Comparison of ENCODE assay signal across 12 cellular contexts in genomic region chr2:96685592-96686459, GRCh38. TPM values are rescaled to one million over a fixed set of nuclear protein-coding genes. Genes with fewer than 3 reads are reported as not detected.
DNase-seq lines count a peak whose midpoint lies in the region; ATAC-seq and TF ChIP-seq lines count a peak whose summit lies in the region.
"Had no signal": no experiment of that assay in that cellular context is flagged by ENCODE, and none has a peak within 500 bp of the region (broad histone marks: within the 10 kb centered on the region; RNA-seq: fewer than 3 reads in every experiment).

No MANE protein-coding gene starts in this region.

- TF ChIP-seq POLR2A in thyroid gland (IDR thresholded peaks at IDR 0.05) = no peak

- no peaks in the 10 kb centered on the region for H3K27me3 Mint-ChIP-seq in T-helper 2 cell treated with Interferon-gamma antibody and Interleukin-4, amounts not matched to agents 5 μg/mL and 100 μg/mL, for 36 hours (ENCODE audit: low read depth)

- H3K9me3 ChIP-seq in SJCRH30 (replicated peaks) (no peaks in the 10 kb centered on the region), thyroid gland (no peaks in the 10 kb centered on the region)
- H3K9me3 ChIP-seq: breast epithelium, uterus had no signal

- H3K27me3 ChIP-seq in SJCRH30 = no peaks in the 10 kb centered on the region
- H3K27me3 ChIP-seq in thyroid gland = no peaks in the 10 kb centered on the region
- H3K27me3 ChIP-seq: breast epithelium, uterus had no signal

- peak; percentile 60 for ATAC-seq in left ventricle myocardium superior
- ATAC-seq: naive thymus-derived CD8-positive, alpha-beta T cell had no signal

- no peaks in the 10 kb centered on the region for H3K9me3 Mint-ChIP-seq in T-helper 2 cell treated with Interferon-gamma antibody and Interleukin-4, amounts not matched to agents 5 μg/mL and 100 μg/mL, for 36 hours
- H3K9me3 Mint-ChIP-seq: naive thymus-derived CD8-positive, alpha-beta T cell had no signal

- H3K4me1 Mint-ChIP-seq in T-helper 2 cell treated with Interferon-gamma antibody and Interleukin-4, amounts not matched to agents 5 μg/mL and 100 μg/mL, for 36 hours (ENCODE audit: low read depth) = no peaks in the 10 kb centered on the region

- H3K36me3 ChIP-seq in SJCRH30 (no peaks in the 10 kb centered on the region), thyroid gland (no peaks in the 10 kb centered on the region)
- H3K36me3 ChIP-seq: breast epithelium, uterus had no signal

- no peak overlapping the region for H3K27ac Mint-ChIP-seq in T-helper 2 cell treated with Interferon-gamma antibody and Interleukin-4, amounts not matched to agents 5 μg/mL and 100 μg/mL, for 36 hours

- H3K4me3 ChIP-seq in SJCRH30 (peak overlapping the region; percentile 19), thyroid gland (replicated peaks in 1 of 3) (no peak overlapping the region)
- H3K4me3 ChIP-seq: breast epithelium, uterus had no signal

- no peak overlapping the region for H3K27ac ChIP-seq in SJCRH30
- no peak overlapping the region for H3K27ac ChIP-seq in thyroid gland
- H3K27ac ChIP-seq: breast epithelium, uterus had no signal

- intact Hi-C loops in left ventricle myocardium superior (cut with micrococcal nuclease) = no loop called here
- intact Hi-C loops in thyroid gland (cut with DNase I) = no loop called here

- no peak overlapping the region for H3K4me3 Mint-ChIP-seq in T-helper 2 cell treated with Interferon-gamma antibody and Interleukin-4, amounts not matched to agents 5 μg/mL and 100 μg/mL, for 36 hours
- H3K4me3 Mint-ChIP-seq: naive thymus-derived CD8-positive, alpha-beta T cell had no signal

- peaks cover 11% of the 10 kb centered on the region; the same call in 1 of the 2 replicates for H3K4me1 ChIP-seq in SJCRH30
- peaks cover 0 to 4% of the 10 kb centered on the region in 2 donors for H3K4me1 ChIP-seq in thyroid gland
- H3K4me1 ChIP-seq: breast epithelium, uterus had no signal

- no peak for TF ChIP-seq CTCF in thyroid gland (IDR thresholded peaks at IDR 0.05)

- no peaks in the 10 kb centered on the region for H3K36me3 Mint-ChIP-seq in T-helper 2 cell treated with Interferon-gamma antibody and Interleukin-4, amounts not matched to agents 5 μg/mL and 100 μg/mL, for 36 hours (ENCODE audit: low read depth)
- H3K36me3 Mint-ChIP-seq: naive thymus-derived CD8-positive, alpha-beta T cell had no signal

- DNase-seq in NCI-H2107 (lab: John Stamatoyannopoulos, UW) (peak; percentile 5), NCI-H2107 treated with DMSO at 0.1 percent for 48 hours (lab: John Stamatoyannopoulos, UW; ENCODE audit: unreplicated experiment) (no peak), SJCRH30 (peak; percentile 81 to 86), left ventricle myocardium superior (peak; percentile 58), thyroid gland (peak; percentile 51 to 57), hippocampal formation (lab: John Stamatoyannopoulos, UW) (no peak)
- DNase-seq in activated CD4-positive, alpha-beta T cell treated with anti-CD3 and anti-CD28 coated beads, Interleukin-2, amount 50 U/mL, for 4 hours = no peak
- no peak for DNase-seq in T-helper 2 cell treated with Interferon-gamma antibody and Interleukin-4, amounts not matched to agents 5 μg/mL and 100 μg/mL, for 36 hours (ENCODE audit: low spot score)
- DNase-seq: uterus had no signal

- WGBS in thyroid gland, 2 donors = 33 to 34% methylated on average over 9 to 15 of the region's 18 CpGs

RNA-seq across cellular contexts. Expression of gene FER1L5, which starts 43.3 kb away (rescaled TPM):
- 0.04 TPM in 1 of 2 replicates, not detected in the other for total RNA-seq in SJCRH30 (2014; rRNA removed; shearing (Covaris generic))
- total RNA-seq in left ventricle myocardium superior (not detected), thyroid gland (1 to 10 TPM in 1 of 4 donors, under 1 TPM in 3; 0.11 to 1.5 (median 0.34) TPM)
- total RNA-seq: MCF 10A; naive thymus-derived CD8-positive, alpha-beta T cell had no signal

RNA-seq across cellular contexts. Expression of gene KANSL3, which starts 47.7 kb away (rescaled TPM):
- 46.1 and 50.9 TPM in 2 replicates for total RNA-seq in SJCRH30 (2014; rRNA removed; shearing (Covaris generic))
- total RNA-seq in left ventricle myocardium superior (30.9 TPM), thyroid gland (10 to 100 TPM; 46.2 to 65.5 (median 55.8) TPM)

RNA-seq across cellular contexts. Expression of gene LMAN2L, which starts 54.0 kb away (rescaled TPM):
- total RNA-seq in SJCRH30 (2014; rRNA removed; shearing (Covaris generic)) = 29.5 and 31.9 TPM in 2 replicates
- 25.5 TPM for total RNA-seq in left ventricle myocardium superior
- 10 to 100 TPM; 22.8 to 32.9 (median 29.2) TPM for total RNA-seq in thyroid gland

Comparison
In these comparisons a context has a peak if more than half of its experiments do, and no peak if none do; other contexts are left out.
1. DNase-seq: peak in NCI-H2107 (single experiment), SJCRH30 (2 of 2), left ventricle myocardium superior (single experiment) and thyroid gland (2 of 2); none in NCI-H2107 treated with DMSO at 0.1 percent for 48 hours (single experiment), activated CD4-positive, alpha-beta T cell treated with anti-CD3 and anti-CD28 coated beads, Interleukin-2, amount 50 U/mL, for 4 hours (0 of 2), hippocampal formation (0 of 2) and T-helper 2 cell treated with Interferon-gamma antibody and Interleukin-4, amounts not matched to agents 5 μg/mL and 100 μg/mL, for 36 hours (single experiment).